18 cellular contexts compared by ENCODE assay signal in genomic region chr1:41226816-41227215, GRCh38. TPM values are rescaled to one million over a fixed set of nuclear protein-coding genes. Genes with fewer than 3 reads are reported as not detected.
DNase-seq lines count a peak whose midpoint lies in the region; ATAC-seq and TF ChIP-seq lines count a peak whose summit lies in the region.
"Had no signal": no experiment of that assay in that cellular context is flagged by ENCODE, and none has a peak within 500 bp of the region (broad histone marks: within the 10 kb centered on the region; RNA-seq: fewer than 3 reads in every experiment).

No MANE protein-coding gene starts in this region.

- peaks cover 10% of the 10 kb centered on the region for H3K4me1 Mint-ChIP-seq in activated CD4-positive, alpha-beta T cell treated with anti-CD3 and anti-CD28 coated beads for 36 hours

- no peaks in the 10 kb centered on the region for H3K27me3 Mint-ChIP-seq in activated CD4-positive, alpha-beta T cell treated with anti-CD3 and anti-CD28 coated beads for 36 hours

- intact Hi-C loops in activated CD4-positive, alpha-beta T cell treated with anti-CD3 and anti-CD28 coated beads for 36 hours (cut with DNase I, micrococcal nuclease), result no loop called here
- intact Hi-C loops in left colon (cut with DNase I, micrococcal nuclease), result no loop called here

- H3K4me3 Mint-ChIP-seq in activated CD4-positive, alpha-beta T cell treated with anti-CD3 and anti-CD28 coated beads for 36 hours, result no peak overlapping the region

- ATAC-seq in activated CD4-positive, alpha-beta T cell treated with anti-CD3 and anti-CD28 coated beads for 36 hours, result peak; percentile 39
- no peak for ATAC-seq in left colon
- ATAC-seq in HG03521 (IDR thresholded peaks at IDR 0.05; ENCODE audit: unreplicated experiment), result no peak
- ATAC-seq: HCT116, PC-3 had no signal

- no peaks in the 10 kb centered on the region for H3K9me3 ChIP-seq in WERI-Rb-1 (ENCODE audit: severe bottlenecking)

- H3K36me3 ChIP-seq in WERI-Rb-1, result peaks cover 16% of the 10 kb centered on the region

- POLR2A ChIA-PET in activated CD4-positive, alpha-beta T cell treated with anti-CD3 and anti-CD28 coated beads for 36 hours (lab: Charles Lee), result no interaction called here

- H3K4me3 ChIP-seq in WERI-Rb-1 (ENCODE audit: low read depth, low read length), result no peak overlapping the region

- H3K27me3 ChIP-seq in WERI-Rb-1 (ENCODE audit: insufficient read depth, low read depth, severe bottlenecking), result no peaks in the 10 kb centered on the region

- CTCF ChIA-PET in activated CD4-positive, alpha-beta T cell treated with anti-CD3 and anti-CD28 coated beads for 36 hours (lab: Charles Lee), result no interaction called here

- in situ Hi-C loops in KBM-7 (cut with MboI; ENCODE audit: low pct_unique_long_range_greater_than_20kb, low sequenced_read_pairs), result no loop called here

- no peak overlapping the region for H3K27ac ChIP-seq in WERI-Rb-1
- H3K27ac ChIP-seq: 22Rv1, RWPE1 had no signal

- peak; percentile 6 for DNase-seq in activated CD4-positive, alpha-beta T cell treated with anti-CD3 and anti-CD28 coated beads for 36 hours
- DNase-seq in activated CD4-positive, alpha-beta T cell treated with anti-CD3 and anti-CD28 coated beads, Interleukin-2, amount 50 U/mL, for 1 hour, result no peak
- DNase-seq in KBM-7 (peak; percentile 19), WERI-Rb-1 (peak; percentile 17), myocyte (ENCODE audit: low read depth) (peak; percentile 11), NCI-H2029 treated with DMSO at 0.1 percent for 48 hours (lab: John Stamatoyannopoulos, UW) (no peak), left colon (no peak)
- DNase-seq: COR-L47, KG1, NCI-H1436, NCI-H510A, NCI-H748 treated with DMSO at 0.1 percent for 48 hours, PC-3, SIG-M5 had no signal

- TF ChIP-seq CTCF in WERI-Rb-1 (IDR thresholded peaks at IDR 0.05; ENCODE audit: low read depth, low read length), result no peak

- peaks cover 10% of the 10 kb centered on the region for H3K36me3 Mint-ChIP-seq in activated CD4-positive, alpha-beta T cell treated with anti-CD3 and anti-CD28 coated beads for 36 hours (ENCODE audit: low read depth)

- peaks cover 2% of the 10 kb centered on the region for H3K9me3 Mint-ChIP-seq in activated CD4-positive, alpha-beta T cell treated with anti-CD3 and anti-CD28 coated beads for 36 hours (ENCODE audit: low read depth)

- no peak overlapping the region for H3K27ac Mint-ChIP-seq in activated CD4-positive, alpha-beta T cell treated with anti-CD3 and anti-CD28 coated beads for 36 hours

RNA-seq across cellular contexts. Expression of gene SCMH1, which starts 15.3 kb away (rescaled TPM):
- total RNA-seq in activated CD4-positive, alpha-beta T cell treated with anti-CD3 and anti-CD28 coated beads for 36 hours, result 10 to 100 TPM; 23.7 to 31.0 TPM
- total RNA-seq in myocyte (23.2 and 34.8 TPM in 2 replicates), left colon (10 to 100 TPM; 24.1 to 34.3 TPM)
- 29.2 TPM for polyA plus RNA-seq in myocyte (2012)

Comparison
In these comparisons a context has a peak if more than half of its experiments do, and no peak if none do; other contexts are left out.
1. DNase-seq: peak in activated CD4-positive, alpha-beta T cell treated with anti-CD3 and anti-CD28 coated beads for 36 hours (single experiment), KBM-7 (single experiment), WERI-Rb-1 (single experiment) and myocyte (single experiment); none in activated CD4-positive, alpha-beta T cell treated with anti-CD3 and anti-CD28 coated beads, Interleukin-2, amount 50 U/mL, for 1 hour (single experiment), NCI-H2029 treated with DMSO at 0.1 percent for 48 hours (single experiment) and left colon (0 of 2).